In genomic region chr12:103915306-103915705, GRCh38 we compare ENCODE assay signal across 1 cellular context.
TF ChIP-seq lines count a peak whose summit lies in the region.

No MANE protein-coding gene starts in this region.

TF ChIP-seq in IMR-90, 13 proteins besides CTCF, POLR2A, EP300 and RAD21 (continued from another document):
- TF ChIP-seq, protein P1, sequence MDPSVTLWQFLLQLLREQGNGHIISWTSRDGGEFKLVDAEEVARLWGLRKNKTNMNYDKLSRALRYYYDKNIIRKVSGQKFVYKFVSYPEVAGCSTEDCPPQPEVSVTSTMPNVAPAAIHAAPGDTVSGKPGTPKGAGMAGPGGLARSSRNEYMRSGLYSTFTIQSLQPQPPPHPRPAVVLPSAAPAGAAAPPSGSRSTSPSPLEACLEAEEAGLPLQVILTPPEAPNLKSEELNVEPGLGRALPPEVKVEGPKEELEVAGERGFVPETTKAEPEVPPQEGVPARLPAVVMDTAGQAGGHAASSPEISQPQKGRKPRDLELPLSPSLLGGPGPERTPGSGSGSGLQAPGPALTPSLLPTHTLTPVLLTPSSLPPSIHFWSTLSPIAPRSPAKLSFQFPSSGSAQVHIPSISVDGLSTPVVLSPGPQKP (IDR thresholded peaks at IDR 0.05; ENCODE audit: borderline replicate concordance, low read depth, low read length) = no peak
- TF ChIP-seq RFX5 (IDR thresholded peaks at IDR 0.05; ENCODE audit: low read depth, low read length) (no peak), CHD1 (IDR thresholded peaks at IDR 0.05; ENCODE audit: low read depth, low read length) (no peak), RCOR1 (IDR thresholded peaks at IDR 0.05; ENCODE audit: insufficient replicate concordance, low read length) (no peak), SMC3 (IDR thresholded peaks at IDR 0.05; ENCODE audit: low read depth, low read length) (no peak), MAZ (IDR thresholded peaks at IDR 0.05; ENCODE audit: borderline replicate concordance, low read depth, low read length) (no peak)
TF ChIP-seq in IMR-90: peak in this region for 0.
